ENCODE assay signal across 2 cellular contexts in the genomic region with DNA sequence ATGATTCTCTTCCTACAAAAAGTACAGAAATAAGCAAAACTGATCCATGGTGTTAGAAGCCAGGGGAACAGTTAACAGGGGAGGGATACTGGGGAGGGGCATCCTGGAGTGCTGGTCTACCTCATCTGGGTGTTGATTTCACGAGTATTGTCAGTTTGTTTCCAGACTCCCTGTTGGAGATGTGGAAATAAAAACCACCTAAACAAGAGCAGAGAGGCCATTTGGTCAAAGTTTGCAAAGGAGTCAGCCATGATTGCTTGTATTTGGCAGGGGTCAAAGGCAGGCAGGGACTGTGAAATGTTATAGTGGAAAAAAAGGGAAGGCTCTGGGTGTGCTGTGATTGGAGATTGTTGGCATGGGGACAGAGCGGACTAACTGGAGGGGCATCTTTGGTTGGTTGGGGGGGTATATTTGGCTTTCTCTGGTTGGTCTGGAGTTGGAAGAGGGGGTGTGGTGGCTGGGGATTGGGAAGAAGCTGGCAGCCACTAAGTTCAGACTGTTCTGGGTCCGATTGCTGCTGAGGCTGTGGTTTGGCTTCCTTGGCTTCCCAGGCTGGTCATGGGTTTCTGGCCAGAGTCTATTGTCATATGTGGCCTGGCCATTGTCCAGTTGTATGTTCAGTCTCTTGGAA.
A peak's percentile ranks its signal among the peaks of the same experiment; 100 is the strongest.
TF ChIP-seq lines count a peak whose summit lies in the region.

No MANE protein-coding gene starts in this region.

TF ChIP-seq in K562, 482 proteins besides CTCF, POLR2A, EP300 and RAD21:
- no peak for TF ChIP-seq PURB (CRISPR knock-in tag; IDR thresholded peaks at IDR 0.05; ENCODE audit: low read depth)
- TF ChIP-seq POLR2AphosphoS2 (IDR thresholded peaks at IDR 0.05; ENCODE audit: low read length) = peak; percentile 26; the same call in 1 of the 2 replicates

TF ChIP-seq in liver, 16 proteins besides CTCF, POLR2A, EP300 and RAD21:
- TF ChIP-seq EGR1 (IDR thresholded peaks at IDR 0.05; ENCODE audit: low read depth in 2 of 2) (no peak), NR2F2 (IDR thresholded peaks at IDR 0.05) (peak; percentile 82)
